8 cellular contexts compared by ENCODE assay signal in the genomic region with DNA sequence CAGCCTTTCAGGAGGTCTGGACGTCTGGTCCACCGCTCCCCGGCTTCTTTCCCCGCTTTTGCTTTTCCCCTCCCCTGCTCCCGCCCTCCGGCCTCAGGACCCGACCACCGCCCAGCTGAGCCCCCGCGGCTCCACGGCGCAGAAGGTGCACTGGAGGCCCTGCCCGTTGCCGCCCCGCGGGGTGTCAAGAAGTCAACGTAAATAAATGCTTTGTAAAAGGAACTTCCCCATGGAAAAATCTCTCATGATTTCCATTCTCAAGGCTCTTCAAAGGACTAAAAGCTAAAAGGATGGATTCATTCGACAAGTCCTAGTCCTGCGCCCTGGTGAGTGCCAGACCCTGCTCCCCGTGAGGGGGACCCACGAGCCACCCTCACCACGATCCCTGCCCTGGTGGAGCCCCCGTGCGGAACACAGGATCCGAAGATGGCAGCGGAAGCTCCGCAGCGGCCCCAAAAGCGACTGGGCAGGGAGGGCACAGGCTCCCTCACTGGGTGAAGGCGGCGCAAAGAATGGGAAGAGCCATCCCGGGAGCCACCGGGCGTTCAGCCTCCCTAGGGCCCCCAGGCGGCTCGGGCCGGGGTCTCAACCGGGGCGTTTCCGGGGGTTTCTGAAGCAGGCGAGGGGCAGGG. TPM values are rescaled to one million over a fixed set of nuclear protein-coding genes. Genes with fewer than 3 reads are reported as not detected.
DNase-seq lines count a peak whose midpoint lies in the region; ATAC-seq and TF ChIP-seq lines count a peak whose summit lies in the region.
"Not testable (repeated sequence)": the region's sequence is repeated elsewhere in the genome, so short reads cannot be mapped to it uniquely, and the experiment has no call there.

No MANE protein-coding gene starts in this region.

- peak overlapping the region; percentile 26 for H3K9ac ChIP-seq in HUES6 (ENCODE audit: low read length)

- not testable (repeated sequence) for H3K4me1 ChIP-seq in HUES6 (ENCODE audit: control insufficient read depth, insufficient read depth, low read length); neutrophil (ENCODE audit: control insufficient read depth in 1 of 2, insufficient read depth in 1 of 2, low read depth in 1 of 2, low read length in 1 of 2)

- H3K36me3 Mint-ChIP-seq in WTC11; activated naive CD4-positive, alpha-beta T cell treated with anti-CD3 and anti-CD28 coated beads, Interleukin-2, amount 10 ng/mL, durations not matched to agents 7 days and 5 days; endothelial cell (ENCODE audit: low read depth, unreplicated experiment); immature natural killer cell; stimulated activated memory B cell treated with anti-CD40 and anti-IgM and Interleukin-4, amounts not matched to agents 10 μg/mL and 1 μg/mL and 100 μg/mL, for 72 hours: not testable (repeated sequence)

- DNase-seq in CD1c-positive myeloid dendritic cell (ENCODE audit: extremely low spot score) (peak; percentile 0), WTC11 (ENCODE audit: low spot score) (peak; percentile 44), endothelial cell (ENCODE audit: low spot score) (peak; percentile 31), immature natural killer cell (peak in 2 of 3 donors; percentile 30 to 40)
- DNase-seq in activated naive CD4-positive, alpha-beta T cell treated with anti-CD3 and anti-CD28 coated beads, Interleukin-2, amount 10 ng/mL, durations not matched to agents 7 days and 5 days = peak; percentile 28

- not testable (repeated sequence) for ATAC-seq in WTC11; stimulated activated memory B cell treated with anti-CD40 and anti-IgM and Interleukin-4, amounts not matched to agents 10 μg/mL and 1 μg/mL and 100 μg/mL, for 72 hours

- not testable (repeated sequence) for H3K27me3 ChIP-seq in HUES6 (ENCODE audit: control insufficient read depth, insufficient read depth, low read length); neutrophil

- peak overlapping the region; percentile 60 for H3K4me3 ChIP-seq in HUES6 (ENCODE audit: low read depth, low read length)
- H3K4me3 ChIP-seq in neutrophil (ENCODE audit: low read depth in 1 of 2, low read length in 1 of 2) = peak overlapping the region; percentile 44 to 45

- not testable (repeated sequence) for H3K36me3 ChIP-seq in HUES6 (ENCODE audit: control insufficient read depth, insufficient read depth, low read length); neutrophil

- H3K9me3 ChIP-seq in HUES6 (ENCODE audit: control insufficient read depth, insufficient read depth, low read depth, low read length); neutrophil: not testable (repeated sequence)

- not testable (repeated sequence) for H3K9me3 Mint-ChIP-seq in WTC11; activated naive CD4-positive, alpha-beta T cell treated with anti-CD3 and anti-CD28 coated beads, Interleukin-2, amount 10 ng/mL, durations not matched to agents 7 days and 5 days; endothelial cell (ENCODE audit: unreplicated experiment); immature natural killer cell; stimulated activated memory B cell treated with anti-CD40 and anti-IgM and Interleukin-4, amounts not matched to agents 10 μg/mL and 1 μg/mL and 100 μg/mL, for 72 hours

- CTCF ChIA-PET in WTC11 (lab: Charles Lee); activated naive CD4-positive, alpha-beta T cell treated with anti-CD3 and anti-CD28 coated beads, Interleukin-2, amount 10 ng/mL, durations not matched to agents 7 days and 5 days (lab: Charles Lee): not testable (repeated sequence)

- POLR2A ChIA-PET in WTC11 (lab: Charles Lee) = not testable (repeated sequence)

- H3K4me3 Mint-ChIP-seq in WTC11 = peak overlapping the region; percentile 88
- H3K4me3 Mint-ChIP-seq in activated naive CD4-positive, alpha-beta T cell treated with anti-CD3 and anti-CD28 coated beads, Interleukin-2, amount 10 ng/mL, durations not matched to agents 7 days and 5 days = peak overlapping the region; percentile 77
- peak overlapping the region; percentile 94 for H3K4me3 Mint-ChIP-seq in endothelial cell (ENCODE audit: unreplicated experiment)
- H3K4me3 Mint-ChIP-seq in immature natural killer cell = peak overlapping the region; percentile 82 to 89 (median 86)
- peak overlapping the region; percentile 81 for H3K4me3 Mint-ChIP-seq in stimulated activated memory B cell treated with anti-CD40 and anti-IgM and Interleukin-4, amounts not matched to agents 10 μg/mL and 1 μg/mL and 100 μg/mL, for 72 hours

- H3K27me3 Mint-ChIP-seq in WTC11 (ENCODE audit: low read depth); activated naive CD4-positive, alpha-beta T cell treated with anti-CD3 and anti-CD28 coated beads, Interleukin-2, amount 10 ng/mL, durations not matched to agents 7 days and 5 days; endothelial cell (ENCODE audit: unreplicated experiment); immature natural killer cell (ENCODE audit: low read depth in 3 of 3); stimulated activated memory B cell treated with anti-CD40 and anti-IgM and Interleukin-4, amounts not matched to agents 10 μg/mL and 1 μg/mL and 100 μg/mL, for 72 hours: not testable (repeated sequence)

- H3K4me1 Mint-ChIP-seq in WTC11; activated naive CD4-positive, alpha-beta T cell treated with anti-CD3 and anti-CD28 coated beads, Interleukin-2, amount 10 ng/mL, durations not matched to agents 7 days and 5 days; endothelial cell (ENCODE audit: unreplicated experiment); immature natural killer cell; stimulated activated memory B cell treated with anti-CD40 and anti-IgM and Interleukin-4, amounts not matched to agents 10 μg/mL and 1 μg/mL and 100 μg/mL, for 72 hours: not testable (repeated sequence)

- not testable (repeated sequence) for TF ChIP-seq CTCF in WTC11 (IDR thresholded peaks at IDR 0.05); endothelial cell (IDR thresholded peaks at IDR 0.05; ENCODE audit: unreplicated experiment); neutrophil (IDR thresholded peaks at IDR 0.05)

- H3K27ac Mint-ChIP-seq in WTC11; activated naive CD4-positive, alpha-beta T cell treated with anti-CD3 and anti-CD28 coated beads, Interleukin-2, amount 10 ng/mL, durations not matched to agents 7 days and 5 days; endothelial cell (ENCODE audit: unreplicated experiment): not testable (repeated sequence)
- H3K27ac Mint-ChIP-seq in immature natural killer cell = peak overlapping the region in 4 of 6 donors; percentile 83 to 90 (median 86)
- peak overlapping the region; percentile 83 for H3K27ac Mint-ChIP-seq in stimulated activated memory B cell treated with anti-CD40 and anti-IgM and Interleukin-4, amounts not matched to agents 10 μg/mL and 1 μg/mL and 100 μg/mL, for 72 hours

- not testable (repeated sequence) for H3K27ac ChIP-seq in HUES6 (ENCODE audit: low read depth, low read length); neutrophil

RNA-seq across cellular contexts. Expression of a gene that starts 45.1 kb away (rescaled TPM):
- total RNA-seq in WTC11 (2021) = not detected in 3 replicates
- total RNA-seq in endothelial cell (ENCODE audit: unreplicated experiment) = not detected
- polyA plus RNA-seq in immature natural killer cell = not detected
